ENCODE assay signal across 19 cellular contexts in the genomic region with DNA sequence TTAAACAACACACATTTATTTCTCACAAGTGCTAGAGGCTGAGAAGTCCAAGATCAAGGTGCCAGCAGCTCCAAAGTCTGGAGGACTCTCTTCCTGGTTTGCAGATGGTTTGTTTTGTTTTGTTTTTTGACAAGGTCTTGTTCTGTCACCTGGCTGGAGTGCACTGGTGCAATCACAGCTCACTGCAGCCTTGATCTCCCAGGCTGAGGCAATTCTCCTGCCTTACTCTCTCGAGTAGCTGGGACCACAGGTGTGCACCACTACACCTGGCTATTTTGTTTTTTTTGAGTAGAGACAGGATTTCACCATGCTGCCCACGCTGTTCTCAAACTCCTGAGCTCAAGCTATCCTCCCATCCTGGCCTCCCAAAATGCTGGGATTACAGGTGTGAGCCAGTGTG. TPM values are rescaled to one million over a fixed set of nuclear protein-coding genes. Genes with fewer than 3 reads are reported as not detected.
DNase-seq lines count a peak whose midpoint lies in the region; ATAC-seq and TF ChIP-seq lines count a peak whose summit lies in the region.
"Had no signal": no experiment of that assay in that cellular context is flagged by ENCODE, and none has a peak within 500 bp of the region (broad histone marks: within the 10 kb centered on the region; RNA-seq: fewer than 3 reads in every experiment).

No MANE protein-coding gene starts in this region.

- peaks cover 12% of the 10 kb centered on the region for H3K4me1 Mint-ChIP-seq in activated naive CD8-positive, alpha-beta T cell treated with anti-CD3 and anti-CD28 coated beads for 36 hours
- peaks cover 4% of the 10 kb centered on the region for H3K4me1 Mint-ChIP-seq in activated naive CD8-positive, alpha-beta T cell treated with anti-CD3 and anti-CD28 coated beads, Interleukin-2, amount 50 U/mL, for 24 hours
- H3K4me1 Mint-ChIP-seq in naive B cell: peaks cover 23 to 29% (median 28%) of the 10 kb centered on the region in 3 donors

- peaks cover 14% of the 10 kb centered on the region for H3K27me3 Mint-ChIP-seq in activated naive CD8-positive, alpha-beta T cell treated with anti-CD3 and anti-CD28 coated beads for 36 hours
- H3K27me3 Mint-ChIP-seq in activated naive CD8-positive, alpha-beta T cell treated with anti-CD3 and anti-CD28 coated beads, Interleukin-2, amount 50 U/mL, for 24 hours: peaks cover 9% of the 10 kb centered on the region
- peaks cover 8 to 14% (median 14%) of the 10 kb centered on the region in 3 donors for H3K27me3 Mint-ChIP-seq in naive B cell

- POLR2A ChIA-PET in HEK293 (lab: Yijun Ruan, JAX): interaction anchor here (0.6 to 4.4 kb wide), 8 partner anchors 9 to 528 kb away, joined by 3 to 23 read pairs (median 6); partner anchors contain the start of genes APLP1 and NFKBID

- peaks cover 18 to 20% of the 10 kb centered on the region in 2 experiments for H3K36me3 ChIP-seq in HEK293 (ENCODE audit: control insufficient read depth in 2 of 2, insufficient read depth in 1 of 2, low read length in 2 of 2)

- CTCF ChIA-PET in HEK293 (lab: Yijun Ruan, JAX): interaction anchor here (0.5 to 8.8 kb wide), 14 partner anchors 9 to 1172 kb away, joined by 3 to 185 read pairs (median 4); no protein-coding TSS in a partner anchor

- H3K4me3 Mint-ChIP-seq in activated naive CD8-positive, alpha-beta T cell treated with anti-CD3 and anti-CD28 coated beads for 36 hours: no peak overlapping the region
- H3K4me3 Mint-ChIP-seq in activated naive CD8-positive, alpha-beta T cell treated with anti-CD3 and anti-CD28 coated beads, Interleukin-2, amount 50 U/mL, for 24 hours: no peak overlapping the region
- peak overlapping the region in 3 of 8 donors; percentile 29 to 51 (median 47) for H3K4me3 Mint-ChIP-seq in naive B cell
- H3K4me3 Mint-ChIP-seq: CD8-positive, alpha-beta T cell had no signal

- no peak for ATAC-seq in activated naive CD8-positive, alpha-beta T cell treated with anti-CD3 and anti-CD28 coated beads, Interleukin-2, amount 50 U/mL, for 24 hours
- ATAC-seq in naive B cell (ENCODE audit: low read depth in 2 of 2) (peak; percentile 8), GM18907 (IDR thresholded peaks at IDR 0.05; ENCODE audit: unreplicated experiment) (no peak)
- ATAC-seq: CD8-positive, alpha-beta T cell; PC-3 had no signal

- no peak overlapping the region for H3K4me3 ChIP-seq in HEK293 (ENCODE audit: low read depth, low read length)
- H3K4me3 ChIP-seq: SK-N-MC had no signal

- H3K36me3 Mint-ChIP-seq in activated naive CD8-positive, alpha-beta T cell treated with anti-CD3 and anti-CD28 coated beads for 36 hours: peaks cover 25% of the 10 kb centered on the region
- H3K36me3 Mint-ChIP-seq in activated naive CD8-positive, alpha-beta T cell treated with anti-CD3 and anti-CD28 coated beads, Interleukin-2, amount 50 U/mL, for 24 hours (ENCODE audit: low read depth): peaks cover 20% of the 10 kb centered on the region
- H3K36me3 Mint-ChIP-seq in naive B cell: peaks cover 17 to 30% of the 10 kb centered on the region in 2 donors

- H3K27ac ChIP-seq in HEK293 (ENCODE audit: extremely low read depth, low read depth, low read length): no peak overlapping the region; the same call in 1 of the 2 replicates
- H3K27ac ChIP-seq: SK-N-MC had no signal

- peaks cover 7% of the 10 kb centered on the region for H3K4me1 ChIP-seq in HEK293 (ENCODE audit: control insufficient read depth, insufficient read depth, low read length)

- no peaks in the 10 kb centered on the region; the same call in 1 of the 2 replicates for H3K9me3 ChIP-seq in HEK293 (ENCODE audit: control insufficient read depth, insufficient read depth, low read depth, low read length)

- peak overlapping the region; percentile 58 for H3K27ac Mint-ChIP-seq in activated naive CD8-positive, alpha-beta T cell treated with anti-CD3 and anti-CD28 coated beads for 36 hours
- no peak overlapping the region for H3K27ac Mint-ChIP-seq in activated naive CD8-positive, alpha-beta T cell treated with anti-CD3 and anti-CD28 coated beads, Interleukin-2, amount 50 U/mL, for 24 hours
- peak overlapping the region; percentile 49 to 100 (median 72) for H3K27ac Mint-ChIP-seq in naive B cell
- H3K27ac Mint-ChIP-seq: CD8-positive, alpha-beta T cell had no signal

- no peak for TF ChIP-seq CTCF in HEK293 (tag by site-specific recombination; IDR thresholded peaks at IDR 0.05)

- DNase-seq in activated naive CD8-positive, alpha-beta T cell treated with anti-CD3 and anti-CD28 coated beads for 36 hours: no peak
- no peak for DNase-seq in activated naive CD8-positive, alpha-beta T cell treated with anti-CD3 and anti-CD28 coated beads, Interleukin-2, amount 50 U/mL, for 24 hours
- DNase-seq in naive B cell (peak; percentile 23), NCI-H345 treated with DMSO at 0.1 percent for 48 hours (lab: John Stamatoyannopoulos, UW; ENCODE audit: unreplicated experiment) (no peak)
- DNase-seq: ACHN; CD8-positive, alpha-beta T cell; DND-41; GF-D8; KG1; NCI-H1092 treated with DMSO at 0.1 percent for 48 hours; NCI-H187; NCI-H446 treated with DMSO at 0.1 percent for 48 hours; NCI-H748 treated with DMSO at 0.1 percent for 48 hours; PC-3 had no signal

- H3K9me3 Mint-ChIP-seq in activated naive CD8-positive, alpha-beta T cell treated with anti-CD3 and anti-CD28 coated beads for 36 hours: no peaks in the 10 kb centered on the region
- no peaks in the 10 kb centered on the region for H3K9me3 Mint-ChIP-seq in activated naive CD8-positive, alpha-beta T cell treated with anti-CD3 and anti-CD28 coated beads, Interleukin-2, amount 50 U/mL, for 24 hours
- H3K9me3 Mint-ChIP-seq in naive B cell: no peaks in the 10 kb centered on the region
- H3K9me3 Mint-ChIP-seq: CD8-positive, alpha-beta T cell had no signal

TF ChIP-seq in HEK293, 187 proteins besides CTCF, POLR2A, EP300 and RAD21:
- TF ChIP-seq ZEB2 (tag by site-specific recombination; IDR thresholded peaks at IDR 0.05) (peak; percentile 48; the same call in 1 of the 2 replicates), ZNF623 (tag by site-specific recombination; IDR thresholded peaks at IDR 0.05) (no peak), ZNF311 (tag by site-specific recombination; IDR thresholded peaks at IDR 0.05; ENCODE audit: borderline replicate concordance) (no peak), ZIC2 (tag by site-specific recombination; IDR thresholded peaks at IDR 0.05) (no peak), ZNF777 (tag by site-specific recombination; IDR thresholded peaks at IDR 0.05; ENCODE audit: borderline replicate concordance) (no peak), ZNF157 (tag by site-specific recombination; IDR thresholded peaks at IDR 0.05) (no peak), ZNF324 (tag by site-specific recombination; IDR thresholded peaks at IDR 0.05) (no peak), GLI4 (tag by site-specific recombination; IDR thresholded peaks at IDR 0.05) (no peak)

RNA-seq across cellular contexts. Expression of gene APLP1, which starts 15.5 kb away (rescaled TPM):
- total RNA-seq in activated naive CD8-positive, alpha-beta T cell treated with anti-CD3 and anti-CD28 coated beads for 36 hours: under 1 TPM; 0.68 to 0.88 TPM
- polyA plus RNA-seq in naive B cell (ENCODE audit: low read depth in 6 of 6): not detected
- total RNA-seq: CD8-positive, alpha-beta T cell had no signal

RNA-seq across cellular contexts. Expression of gene NFKBID, which starts 16.4 kb away (rescaled TPM):
- total RNA-seq in activated naive CD8-positive, alpha-beta T cell treated with anti-CD3 and anti-CD28 coated beads for 36 hours: 10 to 100 TPM; 72.2 to 73.7 TPM
- polyA plus RNA-seq in naive B cell (ENCODE audit: low read depth in 6 of 6): 10 to 100 TPM; 13.5 to 79.7 (median 55.3) TPM

RNA-seq across cellular contexts. Expression of gene HCST, which starts 18.4 kb away (rescaled TPM):
- total RNA-seq in activated naive CD8-positive, alpha-beta T cell treated with anti-CD3 and anti-CD28 coated beads for 36 hours: 10 to 100 TPM; 44.9 to 53.8 TPM
- polyA plus RNA-seq in naive B cell (ENCODE audit: low read depth in 6 of 6): 10 to 100 TPM; 33.8 to 58.5 (median 47.5) TPM
- total RNA-seq: H4, MCF 10A, PC-3 had no signal

RNA-seq across cellular contexts. Expression of gene TYROBP, which starts 24.2 kb away (rescaled TPM):
- total RNA-seq in activated naive CD8-positive, alpha-beta T cell treated with anti-CD3 and anti-CD28 coated beads for 36 hours: not detected
- polyA plus RNA-seq in naive B cell (ENCODE audit: low read depth in 6 of 6): 10 to 100 TPM in 2 of 6 donors, 1 to 10 TPM in 4; 3.4 to 28.6 (median 8.3) TPM
- total RNA-seq: H4, MCF 10A, PC-3 had no signal

RNA-seq across cellular contexts. Expression of gene KIRREL2, which starts 27.2 kb away (rescaled TPM):
- total RNA-seq in activated naive CD8-positive, alpha-beta T cell treated with anti-CD3 and anti-CD28 coated beads for 36 hours: 1 to 10 TPM; 2.3 to 2.4 TPM
- polyA plus RNA-seq in naive B cell (ENCODE audit: low read depth in 6 of 6): not detected
- total RNA-seq: MCF 10A, PC-3 had no signal

Comparison
In these comparisons a context has a peak if more than half of its experiments do, and no peak if none do; other contexts are left out.
1. ATAC-seq: peak in naive B cell (2 of 2); none in activated naive CD8-positive, alpha-beta T cell treated with anti-CD3 and anti-CD28 coated beads, Interleukin-2, amount 50 U/mL, for 24 hours (single experiment) and GM18907 (single experiment).